ENCODE assay signal across 8 cellular contexts in genomic region chr3:182682263-182683229, GRCh38.
DNase-seq lines count a peak whose midpoint lies in the region; ATAC-seq and TF ChIP-seq lines count a peak whose summit lies in the region.

No MANE protein-coding gene starts in this region.

- H3K27me3 ChIP-seq in muscle layer of colon (ENCODE audit: control insufficient read depth in 1 of 2, insufficient read depth in 2 of 2, low read length in 2 of 2): peaks cover 0 to 10% of the 10 kb centered on the region in 2 donors

- ATAC-seq in GM18511 (IDR thresholded peaks at IDR 0.05; ENCODE audit: unreplicated experiment): peak; percentile 91
- peak; percentile 93 for ATAC-seq in HG02981 (IDR thresholded peaks at IDR 0.05; ENCODE audit: unreplicated experiment)
- ATAC-seq in stimulated activated naive CD8-positive, alpha-beta T cell treated with anti-CD3 and anti-CD28 coated beads, Interleukin-15, Interleukin-2, amounts not matched to agents 100 U/mL and 50 U/mL, for 24 hours: peak; percentile 94

- no peaks in the 10 kb centered on the region for H3K9me3 ChIP-seq in muscle layer of colon (ENCODE audit: low read length)

- H3K36me3 ChIP-seq in muscle layer of colon (ENCODE audit: insufficient read depth, low read length): no peaks in the 10 kb centered on the region

- H3K27ac ChIP-seq in muscle layer of colon (ENCODE audit: low read depth, low read length): no peak overlapping the region

- DNase-seq in ACHN: peak; percentile 53
- DNase-seq in NCI-H226: peak; percentile 31
- DNase-seq in activated CD8-positive, alpha-beta memory T cell treated with anti-CD3 and anti-CD28 coated beads, Interleukin-2, amount 50 U/mL, for 4 hours: peak; percentile 58
- DNase-seq in epithelial cell of proximal tubule (ENCODE audit: low read depth): no peak
- peak; percentile 78 for DNase-seq in stimulated activated naive CD8-positive, alpha-beta T cell treated with anti-CD3 and anti-CD28 coated beads, Interleukin-15, Interleukin-2, amounts not matched to agents 100 U/mL and 50 U/mL, for 24 hours

- H3K4me1 ChIP-seq in muscle layer of colon (ENCODE audit: insufficient read depth, low read length): peaks cover 6% of the 10 kb centered on the region

- H3K4me3 ChIP-seq in epithelial cell of proximal tubule (ENCODE audit: low read depth, low read length) (peak overlapping the region; percentile 64), muscle layer of colon (ENCODE audit: low read depth in 1 of 2, low read length in 2 of 2) (peak overlapping the region; percentile 50 to 57)

- no peak overlapping the region for H3K9ac ChIP-seq in muscle layer of colon (ENCODE audit: low read length)

- no peak for TF ChIP-seq CTCF in epithelial cell of proximal tubule (conservative IDR thresholded peaks at IDR 0.05; ENCODE audit: low read depth, low read length)

- in situ Hi-C loops in ACHN (cut with HindIII; ENCODE audit: low pct_ligation_motif_present, low pct_unique_long_range_greater_than_20kb, low sequenced_read_pairs): no loop called here
